31 cellular contexts compared by ENCODE assay signal in genomic region chr4:6581566-6582121, GRCh38. TPM values are rescaled to one million over a fixed set of nuclear protein-coding genes. Genes with fewer than 3 reads are reported as not detected.
A peak's percentile ranks its signal among the peaks of the same experiment; 100 is the strongest.
DNase-seq lines count a peak whose midpoint lies in the region; ATAC-seq, FAIRE-seq and TF ChIP-seq lines count a peak whose summit lies in the region.
"Had no signal": no experiment of that assay in that cellular context is flagged by ENCODE, and none has a peak within 500 bp of the region (broad histone marks: within the 10 kb centered on the region; RNA-seq: fewer than 3 reads in every experiment).

No MANE protein-coding gene starts in this region.

- H3K9me3 ChIP-seq in right atrium auricular region (no peaks in the 10 kb centered on the region), K562 (replicated peaks; ENCODE audit: control insufficient read depth, insufficient read depth, low read depth, low read length) (0 out of 2 replicates have a peak, but pooled peaks cover 3% of the 10 kb centered on the region)
- H3K9me3 ChIP-seq: A549, BE2C, Caco-2 had no signal

- in situ Hi-C loops in K562 (cut with MboI) = no loop called here

- H4K20me1 ChIP-seq in K562 (replicated peaks; ENCODE audit: control insufficient read depth, insufficient read depth, low read length) = no peaks in the 10 kb centered on the region
- H4K20me1 ChIP-seq: BLaER1 had no signal

- TF ChIP-seq POLR2A in K562 (conservative IDR thresholded peaks at IDR 0.05) = no peak

- no peaks in the 10 kb centered on the region for H3K4me1 ChIP-seq in right atrium auricular region
- peaks cover 0 to under 1% of the 10 kb centered on the region in 2 experiments; a peak in 1 of 5 replicates for H3K4me1 ChIP-seq in K562 (replicated peaks in 1 of 2; ENCODE audit: control insufficient read depth in 2 of 2, insufficient read depth in 2 of 2, low read length in 2 of 2)
- H3K4me1 ChIP-seq: A549, BE2C, Caco-2 had no signal

- no peak overlapping the region for H2AFZ ChIP-seq in K562 (ENCODE audit: low read depth, low read length)

- ATAC-seq in Right ventricle myocardium inferior (no peak), K562 (no peak)
- ATAC-seq: A549; CD8-positive, alpha-beta T cell had no signal

- no peak for FAIRE-seq in K562 (lab: Jason Lieb, UNC)
- FAIRE-seq: A204.1, A549, D721Med had no signal

- no peaks in the 10 kb centered on the region for H3K79me2 ChIP-seq in K562 (ENCODE audit: control insufficient read depth, insufficient read depth, low read length)

- H3K9me1 ChIP-seq in K562 (ENCODE audit: control insufficient read depth, insufficient read depth, low read length) = no peaks in the 10 kb centered on the region

- 69% methylated on average over 6 of the region's 11 CpGs for WGBS in K562 (ENCODE audit: insufficient coverage, low coverage, missing lambda C conversion rate)

- H3K27me3 ChIP-seq in right atrium auricular region (no peaks in the 10 kb centered on the region), K562 (ENCODE audit: control insufficient read depth in 2 of 2, insufficient read depth in 2 of 2, low read length in 2 of 2) (no peaks in the 10 kb centered on the region)
- H3K27me3 ChIP-seq: BE2C; BLaER1; BLaER1 treated with 17β-estradiol and CSF1 and Interleukin-3, amounts not matched to agents 10 nM and 100 nM had no signal

- CTCF ChIA-PET in K562 (lab: Yijun Ruan, JAX; ENCODE audit: low intra/inter-chr PET ratio) = no interaction called here

- TF ChIP-seq RAD21 in K562 (CRISPR knock-in tag; conservative IDR thresholded peaks at IDR 0.05 in 1 of 2, IDR thresholded peaks at IDR 0.05 in 1 of 2) = no peak

- no peak overlapping the region for H3K4me2 ChIP-seq in K562 (ENCODE audit: insufficient read depth, low read length)
- H3K4me2 ChIP-seq: A549; BLaER1; BLaER1 treated with 17β-estradiol and CSF1 and Interleukin-3, amounts not matched to agents 10 nM and 100 nM had no signal

- POLR2A ChIA-PET in K562 (lab: Yijun Ruan, JAX) = interaction anchor here (0.6 to 1.6 kb wide), 2 partner anchors 9 to 111 kb away, joined by 3 to 5 read pairs; no protein-coding TSS in a partner anchor

- TF ChIP-seq CTCF in right atrium auricular region (IDR thresholded peaks at IDR 0.05) (no peak), K562 (IDR thresholded peaks at IDR 0.05 in 2 of 3, conservative IDR thresholded peaks at IDR 0.05 in 1 of 3; ENCODE audit: insufficient read depth in 2 of 3, low read depth in 1 of 3, low read length in 3 of 3) (no peak)

- peaks cover 33% of the 10 kb centered on the region for H3K36me3 ChIP-seq in right atrium auricular region
- peaks cover 17% of the 10 kb centered on the region; the same call in 2 of the 3 replicates for H3K36me3 ChIP-seq in K562 (ENCODE audit: control insufficient read depth, insufficient read depth, low read length)
- H3K36me3 ChIP-seq: BE2C had no signal

- no peak for TF ChIP-seq EP300 in K562 (IDR thresholded peaks at IDR 0.05; ENCODE audit: low read length)

- H3K27ac ChIP-seq in right atrium auricular region (no peak overlapping the region), K562 (ENCODE audit: extremely low read depth, low read depth, low read length) (no peak overlapping the region)
- H3K27ac ChIP-seq: 22Rv1; A549; BLaER1; BLaER1 treated with 17β-estradiol and CSF1 and Interleukin-3, amounts not matched to agents 10 nM and 100 nM; C4-2B had no signal

- DNase-seq in Right ventricle myocardium inferior (ENCODE audit: missing footprints) = peak; percentile 59
- no peak for DNase-seq in right atrium auricular region (ENCODE audit: low spot score)
- no peak for DNase-seq in K562 (ENCODE audit: extremely low read depth in 1 of 4, low spot score in 3 of 4)
- no peak for DNase-seq in stimulated activated CD4-positive, alpha-beta T cell treated with anti-CD3 and anti-CD28 coated beads, Interleukin-12 subunit alpha, Interleukin-12 subunit beta, amount 100 ng/mL, for 4 hours
- DNase-seq: 8988T; ACHN; AML-193; BE2C; C1 segment of cervical spinal cord; Caco-2; Calu3; CD4-positive, alpha-beta memory T cell; CD4-positive, alpha-beta T cell; CD4-positive, CD25-positive, alpha-beta regulatory T cell; CD8-positive, alpha-beta memory T cell; CD8-positive, alpha-beta T cell; COR-L47; DMS 273 treated with DMSO at 0.1 percent for 48 hours; DMS153; DMS53; DMS79; DMS79 treated with DMSO at 0.1 percent for 48 hours; DND-41; EL had no signal

- intact Hi-C loops in Right ventricle myocardium inferior (cut with DNase I) = no loop called here
- intact Hi-C loops in K562 (cut with micrococcal nuclease) = no loop called here

- no peak overlapping the region for H3K4me3 ChIP-seq in right atrium auricular region
- H3K4me3 ChIP-seq in K562 = no peak overlapping the region
- H3K4me3 ChIP-seq: A549; BLaER1; BLaER1 treated with 17β-estradiol and CSF1 and Interleukin-3, amounts not matched to agents 10 nM and 100 nM had no signal

- H3K9ac ChIP-seq in K562 (ENCODE audit: insufficient read depth in 1 of 2, low read depth in 2 of 2, low read length in 2 of 2) = 0 out of 4 replicates have a peak overlapping the region, but pooled peaks of 1 of the 2 experiments have one; percentile 19
- H3K9ac ChIP-seq: BLaER1; BLaER1 treated with 17β-estradiol and CSF1 and Interleukin-3, amounts not matched to agents 10 nM and 100 nM had no signal

- BruUV-seq in K562 (replicated peaks; lab: Mats Ljungman, UMichigan) = no TSS peak

TF ChIP-seq in K562, 482 proteins besides CTCF, POLR2A, EP300 and RAD21:
- no peak for TF ChIP-seq TFAP4 (CRISPR knock-in tag; IDR thresholded peaks at IDR 0.05; ENCODE audit: borderline replicate concordance)
- 0 out of 2 replicates have a peak, but pooled peaks have one; percentile 8 for TF ChIP-seq RBFOX2 (IDR thresholded peaks at IDR 0.05; ENCODE audit: low read depth, low read length)

RNA-seq across cellular contexts. Expression of gene MAN2B2, which starts 6.7 kb away (rescaled TPM):
- total RNA-seq in Right ventricle myocardium inferior (17.8 TPM), right atrium auricular region (10 to 100 TPM; 23.7 to 25.5 TPM), K562 (2014; rRNA removed) (5.3 and 6.0 TPM in 2 replicates), K562 (2014; rRNA removed; fragmentation: Illumina TruSeq; extraction: Trizol) (1.7 TPM in 2 replicates), K562 (2015; rRNA removed; fragmentation: Illumina TruSeq; extraction: Trizol) (3.8 and 4.1 TPM in 2 replicates), K562 (2021) (8.5 and 8.8 TPM in 2 replicates)
- 7.7 and 16.2 TPM in 2 replicates for total RNA-seq in K562 (2011; cell fraction: chromatin; rRNA removed; ENCODE audit: low replicate concordance)
- 17.6 and 18.3 TPM in 2 replicates for total RNA-seq in K562 (2011; cell fraction: nucleolus; rRNA removed)
- 12.6 TPM in 2 replicates for total RNA-seq in K562 (2011; cell fraction: nucleoplasm; rRNA removed)
- polyA plus RNA-seq in K562 (2011; rRNA removed) (2.5 and 3.7 TPM in 2 replicates), K562 (2014; fragmentation: Illumina TruSeq; extraction: Trizol) (3.7 and 4.8 TPM in 2 replicates), K562 (2014; fragmentation: Nextera tagmentation; extraction: Ambion mirVana) (under 1 TPM; 0.21 to 0.27 TPM), K562 (2014; rRNA removed) (4.2 and 4.9 TPM in 2 replicates)
- polyA plus RNA-seq in K562 (2011; cell fraction: cytosol; rRNA removed) = 3.8 and 8.3 TPM in 2 replicates
- polyA plus RNA-seq in K562 (2011; cell fraction: nucleus; rRNA removed) = 8.0 and 12.5 TPM in 2 replicates
- polyA plus RNA-seq in K562 (2012) = 5.9 and 18.3 TPM in 2 replicates
- polyA minus RNA-seq in K562 (2011; rRNA and poly(A)+ RNA removed) = 2.5 and 3.6 TPM in 2 replicates
- 6.9 and 13.0 TPM in 2 replicates for polyA minus RNA-seq in K562 (2011; cell fraction: cytosol; rRNA and poly(A)+ RNA removed)
- polyA minus RNA-seq in K562 (2011; cell fraction: nucleus; rRNA and poly(A)+ RNA removed) = 5.7 and 6.0 TPM in 2 replicates

RNA-seq across cellular contexts. Expression of gene MRFAP1, which starts 58.8 kb away (rescaled TPM):
- 234 TPM for total RNA-seq in Right ventricle myocardium inferior
- 100 to 1,000 TPM; 170 to 176 TPM for total RNA-seq in right atrium auricular region
- total RNA-seq in K562 (2011; cell fraction: chromatin; rRNA removed; ENCODE audit: low replicate concordance) = 15.5 and 27.2 TPM in 2 replicates
- total RNA-seq in K562 (2011; cell fraction: nucleolus; rRNA removed) = 14.7 and 15.3 TPM in 2 replicates
- 23.0 and 24.2 TPM in 2 replicates for total RNA-seq in K562 (2011; cell fraction: nucleoplasm; rRNA removed)
- 147 and 234 TPM in 2 replicates for total RNA-seq in K562 (2014; rRNA removed)
- total RNA-seq in K562 (2014; rRNA removed; fragmentation: Illumina TruSeq; extraction: Trizol) = 151 and 173 TPM in 2 replicates
- 163 and 171 TPM in 2 replicates for total RNA-seq in K562 (2015; rRNA removed; fragmentation: Illumina TruSeq; extraction: Trizol)
- total RNA-seq in K562 (2021) = 257 and 270 TPM in 2 replicates
- 123 and 143 TPM in 2 replicates for polyA plus RNA-seq in K562 (2011; rRNA removed)
- 93.5 and 146 TPM in 2 replicates for polyA plus RNA-seq in K562 (2011; cell fraction: cytosol; rRNA removed)
- polyA plus RNA-seq in K562 (2011; cell fraction: nucleus; rRNA removed) = 74.4 and 83.5 TPM in 2 replicates
- polyA plus RNA-seq in K562 (2012) = 285 and 344 TPM in 2 replicates
- 185 and 221 TPM in 2 replicates for polyA plus RNA-seq in K562 (2014; fragmentation: Illumina TruSeq; extraction: Trizol)
- 10 to 100 TPM; 46.0 to 59.9 TPM for polyA plus RNA-seq in K562 (2014; fragmentation: Nextera tagmentation; extraction: Ambion mirVana)
- polyA plus RNA-seq in K562 (2014; rRNA removed) = 251 and 255 TPM in 2 replicates
- polyA minus RNA-seq in K562 (2011; rRNA and poly(A)+ RNA removed) = 49.7 and 58.2 TPM in 2 replicates
- polyA minus RNA-seq in K562 (2011; cell fraction: cytosol; rRNA and poly(A)+ RNA removed) = 37.6 and 63.5 TPM in 2 replicates
- polyA minus RNA-seq in K562 (2011; cell fraction: nucleus; rRNA and poly(A)+ RNA removed) = 13.9 and 29.2 TPM in 2 replicates
